Comparison of ENCODE assay signal across 1 cellular context in the genomic region with DNA sequence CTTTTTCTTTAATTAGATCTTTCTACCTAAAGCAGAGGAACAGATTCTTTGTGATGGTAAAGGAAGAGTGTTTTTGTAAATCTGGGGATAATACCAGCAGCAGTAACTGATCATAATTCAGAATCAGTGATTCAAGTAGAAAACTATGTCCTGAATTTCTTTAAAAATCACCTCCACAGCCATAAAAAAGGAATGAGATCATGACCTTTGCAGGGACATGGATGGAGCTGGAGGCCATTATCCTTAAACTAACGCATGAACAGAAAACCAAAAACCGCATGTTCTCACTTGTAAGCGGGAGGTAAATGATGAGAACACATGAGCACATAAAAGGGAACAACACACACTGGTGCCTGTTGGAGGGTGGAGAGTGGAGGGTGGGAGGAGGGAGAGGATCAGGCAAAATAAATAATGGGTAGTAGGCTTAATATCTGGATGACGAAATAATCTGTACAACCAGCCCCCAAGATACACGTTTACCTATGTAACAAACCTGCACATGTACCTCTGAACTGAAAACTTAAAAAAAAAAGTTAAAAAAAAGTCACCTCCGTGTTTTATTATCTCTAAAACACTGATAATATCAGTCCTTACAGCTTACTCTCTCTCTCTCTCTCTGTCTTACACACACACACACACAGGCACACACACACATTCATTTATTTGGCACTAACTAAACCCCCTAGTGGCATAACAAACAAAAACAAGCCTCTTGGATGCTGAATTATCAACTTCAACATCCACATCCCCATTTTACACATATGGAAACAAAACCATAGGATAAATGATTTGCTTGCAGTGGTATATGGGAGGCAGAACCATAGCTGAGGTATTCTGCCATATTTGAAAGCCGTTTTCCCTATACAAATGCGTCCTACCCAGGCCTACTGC.
TF ChIP-seq lines count a peak whose summit lies in the region.

No MANE protein-coding gene starts in this region.

TF ChIP-seq in H1, 55 proteins besides CTCF, POLR2A, EP300 and RAD21:
- TF ChIP-seq BRCA1 (IDR thresholded peaks at IDR 0.05; ENCODE audit: low read depth, low read length) (no peak), RXRA (IDR thresholded peaks at IDR 0.05; ENCODE audit: insufficient read depth, low read depth, low read length) (no peak), SIN3A (conservative IDR thresholded peaks at IDR 0.05 in 1 of 2, IDR thresholded peaks at IDR 0.05 in 1 of 2; ENCODE audit: low read depth in 1 of 2, low read length in 2 of 2) (no peak)
TF ChIP-seq in H1: peak in this region for 0.
